In genomic region chr3:39108309-39108708, GRCh38 we compare ENCODE assay signal across 8 cellular contexts. TPM values are rescaled to one million over a fixed set of nuclear protein-coding genes. Genes with fewer than 3 reads are reported as not detected.
DNase-seq lines count a peak whose midpoint lies in the region; ATAC-seq and TF ChIP-seq lines count a peak whose summit lies in the region.

No MANE protein-coding gene starts in this region.

- no peak for TF ChIP-seq CTCF in GM13977 (IDR thresholded peaks at IDR 0.05; ENCODE audit: extremely low read depth, insufficient read depth, missing control alignments)
- no peak for TF ChIP-seq CTCF in brain (conservative IDR thresholded peaks at IDR 0.05)

- H3K9me3 Mint-ChIP-seq in brain, result no peaks in the 10 kb centered on the region
- no peaks in the 10 kb centered on the region for H3K9me3 Mint-ChIP-seq in naive B cell

- H3K27ac Mint-ChIP-seq in brain (peak overlapping the region; percentile 93 to 99 (median 97)), naive B cell (peak overlapping the region; percentile 94 to 99 (median 98))

- H3K36me3 Mint-ChIP-seq in brain (no peaks in the 10 kb centered on the region), naive B cell (peaks cover 9 to 21% of the 10 kb centered on the region in 2 donors)

- peak; percentile 78 for DNase-seq in GM13977 (ENCODE audit: low spot score)
- peak; percentile 20 for DNase-seq in KBM-7
- DNase-seq in naive B cell, result peak; percentile 85
- DNase-seq in C1 segment of cervical spinal cord (lab: John Stamatoyannopoulos, UW), result no peak
- no peak for DNase-seq in NCI-H82 treated with DMSO at 0.1 percent for 48 hours (lab: John Stamatoyannopoulos, UW; ENCODE audit: unreplicated experiment)
- no peak for DNase-seq in HCEC 1CT

- peaks cover 13% of the 10 kb centered on the region for H3K27me3 Mint-ChIP-seq in brain
- H3K27me3 Mint-ChIP-seq in naive B cell, result no peaks in the 10 kb centered on the region

- peaks cover 49% of the 10 kb centered on the region for H3K4me1 Mint-ChIP-seq in brain
- H3K4me1 Mint-ChIP-seq in naive B cell, result peaks cover 50 to 63% (median 60%) of the 10 kb centered on the region in 3 donors

- ATAC-seq in GM21529 (IDR thresholded peaks at IDR 0.05; ENCODE audit: unreplicated experiment) (peak; percentile 81), naive B cell (ENCODE audit: low read depth in 2 of 2) (peak; percentile 85 to 86)

- H3K4me3 Mint-ChIP-seq in brain, result peak overlapping the region; percentile 93 to 98 (median 95)
- peak overlapping the region; percentile 93 to 99 (median 98) for H3K4me3 Mint-ChIP-seq in naive B cell

- in situ Hi-C loops in GM13977 (cut with MboI; ENCODE audit: low pct_unique_long_range_greater_than_20kb, low sequenced_read_pairs, unreplicated experiment) (no loop called here), KBM-7 (cut with MboI; ENCODE audit: low pct_unique_long_range_greater_than_20kb, low sequenced_read_pairs) (no loop called here)

RNA-seq across cellular contexts. Expression of gene TTC21A, which starts 0.8 kb away (rescaled TPM):
- polyA plus RNA-seq in brain (ENCODE audit: insufficient read depth, low read depth, low replicate concordance), result 1.7 TPM
- 10 to 100 TPM in 4 of 6 donors, 1 to 10 TPM in 2; 3.8 to 14.8 (median 11.2) TPM for polyA plus RNA-seq in naive B cell (ENCODE audit: low read depth in 6 of 6)

RNA-seq across cellular contexts. Expression of gene GORASP1, which starts 0.9 kb away (rescaled TPM):
- polyA plus RNA-seq in brain (ENCODE audit: insufficient read depth, low read depth, low replicate concordance) (34.3 TPM), naive B cell (ENCODE audit: low read depth in 6 of 6) (10 to 100 TPM; 19.7 to 36.7 (median 27.2) TPM)

RNA-seq across cellular contexts. Expression of gene CSRNP1, which starts 45.1 kb away (rescaled TPM):
- polyA plus RNA-seq in brain (ENCODE audit: insufficient read depth, low read depth, low replicate concordance) (9.0 TPM), naive B cell (ENCODE audit: low read depth in 6 of 6) (10 to 100 TPM; 47.3 to 99.7 (median 64.4) TPM)

RNA-seq across cellular contexts. Expression of gene WDR48, which starts 56.5 kb away (rescaled TPM):
- polyA plus RNA-seq in brain (ENCODE audit: insufficient read depth, low read depth, low replicate concordance) (24.9 TPM), naive B cell (ENCODE audit: low read depth in 6 of 6) (10 to 100 TPM; 23.5 to 66.0 (median 54.3) TPM)

RNA-seq across cellular contexts. Expression of gene SCN11A, which starts 56.6 kb away (rescaled TPM):
- polyA plus RNA-seq in brain (ENCODE audit: insufficient read depth, low read depth, low replicate concordance) (not detected), naive B cell (ENCODE audit: low read depth in 6 of 6) (under 1 TPM in 1 of 6 donors, not detected in 5; 0.06 TPM)

Comparison
In these comparisons a context has a peak if more than half of its experiments do, and no peak if none do; other contexts are left out.
1. DNase-seq: peak in GM13977 (single experiment), KBM-7 (single experiment) and naive B cell (single experiment); none in C1 segment of cervical spinal cord (0 of 14), NCI-H82 treated with DMSO at 0.1 percent for 48 hours (single experiment) and HCEC 1CT (single experiment).